1 cellular context compared by ENCODE assay signal in genomic region chrX:20547649-20548051, GRCh38.
TF ChIP-seq lines count a peak whose summit lies in the region.

No MANE protein-coding gene starts in this region.

TF ChIP-seq in GM12878, 131 proteins besides CTCF, POLR2A, EP300 and RAD21 (continued from another document):
- no peak for TF ChIP-seq REST (IDR thresholded peaks at IDR 0.05; ENCODE audit: low read depth, low read length)
- TF ChIP-seq MTA2 (IDR thresholded peaks at IDR 0.05; ENCODE audit: low read depth): peak; percentile 20; the same call in 1 of the 2 replicates
- no peak for TF ChIP-seq USF1 (IDR thresholded peaks at IDR 0.05; ENCODE audit: borderline replicate concordance, extremely low read length, insufficient read depth, low read depth, low read length)
- TF ChIP-seq JUND (IDR thresholded peaks at IDR 0.05; ENCODE audit: low read depth, low read length): no peak
- TF ChIP-seq NR2C2 (IDR thresholded peaks at IDR 0.05; ENCODE audit: borderline replicate concordance, control insufficient read depth, insufficient read length, low read depth): no peak
- TF ChIP-seq, protein P1, sequence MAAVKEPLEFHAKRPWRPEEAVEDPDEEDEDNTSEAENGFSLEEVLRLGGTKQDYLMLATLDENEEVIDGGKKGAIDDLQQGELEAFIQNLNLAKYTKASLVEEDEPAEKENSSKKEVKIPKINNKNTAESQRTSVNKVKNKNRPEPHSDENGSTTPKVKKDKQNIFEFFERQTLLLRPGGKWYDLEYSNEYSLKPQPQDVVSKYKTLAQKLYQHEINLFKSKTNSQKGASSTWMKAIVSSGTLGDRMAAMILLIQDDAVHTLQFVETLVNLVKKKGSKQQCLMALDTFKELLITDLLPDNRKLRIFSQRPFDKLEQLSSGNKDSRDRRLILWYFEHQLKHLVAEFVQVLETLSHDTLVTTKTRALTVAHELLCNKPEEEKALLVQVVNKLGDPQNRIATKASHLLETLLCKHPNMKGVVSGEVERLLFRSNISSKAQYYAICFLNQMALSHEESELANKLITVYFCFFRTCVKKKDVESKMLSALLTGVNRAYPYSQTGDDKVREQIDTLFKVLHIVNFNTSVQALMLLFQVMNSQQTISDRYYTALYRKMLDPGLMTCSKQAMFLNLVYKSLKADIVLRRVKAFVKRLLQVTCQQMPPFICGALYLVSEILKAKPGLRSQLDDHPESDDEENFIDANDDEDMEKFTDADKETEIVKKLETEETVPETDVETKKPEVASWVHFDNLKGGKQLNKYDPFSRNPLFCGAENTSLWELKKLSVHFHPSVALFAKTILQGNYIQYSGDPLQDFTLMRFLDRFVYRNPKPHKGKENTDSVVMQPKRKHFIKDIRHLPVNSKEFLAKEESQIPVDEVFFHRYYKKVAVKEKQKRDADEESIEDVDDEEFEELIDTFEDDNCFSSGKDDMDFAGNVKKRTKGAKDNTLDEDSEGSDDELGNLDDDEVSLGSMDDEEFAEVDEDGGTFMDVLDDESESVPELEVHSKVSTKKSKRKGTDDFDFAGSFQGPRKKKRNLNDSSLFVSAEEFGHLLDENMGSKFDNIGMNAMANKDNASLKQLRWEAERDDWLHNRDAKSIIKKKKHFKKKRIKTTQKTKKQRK (IDR thresholded peaks at IDR 0.05; ENCODE audit: low read depth, low read length): no peak
- TF ChIP-seq POLR2AphosphoS5 (IDR thresholded peaks at IDR 0.05; ENCODE audit: low read length): no peak
